In the genomic region with DNA sequence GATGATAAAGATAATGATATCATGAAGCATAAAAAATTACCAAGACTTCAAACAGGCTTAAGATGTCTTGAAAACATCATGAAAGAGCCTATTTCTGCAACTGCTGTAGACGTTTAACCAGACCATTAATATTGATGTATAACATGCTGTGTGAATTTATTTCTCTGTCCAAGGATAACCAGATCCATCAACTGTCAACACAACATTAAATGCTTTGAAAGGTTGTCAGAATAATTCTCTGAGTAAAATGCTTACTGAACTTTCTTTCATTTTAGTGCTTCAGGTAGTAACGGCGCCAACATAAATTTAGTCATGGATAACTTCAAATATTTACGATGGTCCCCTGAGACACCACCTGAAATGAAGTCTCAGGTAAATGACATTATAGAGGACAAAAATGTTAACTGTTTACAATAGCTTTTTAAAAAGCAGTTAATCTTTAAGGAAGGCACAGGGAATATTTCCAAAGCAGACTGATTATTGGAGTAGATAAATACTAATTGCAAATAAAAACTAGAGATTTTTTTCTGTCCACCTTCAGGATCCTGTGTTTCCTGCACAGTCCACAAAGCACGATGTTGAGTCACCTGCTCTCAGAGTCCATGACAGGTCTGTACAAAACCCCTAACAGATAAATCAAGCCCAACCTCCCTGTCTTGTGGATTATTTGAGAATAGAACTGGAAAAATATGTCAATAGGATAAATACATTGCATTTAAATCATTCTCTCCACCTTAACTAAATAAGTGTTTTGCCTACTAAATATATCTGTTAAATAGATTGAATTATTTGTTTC, we compare ENCODE assay signal across 16 cellular contexts.
A peak's percentile ranks its signal among the peaks of the same experiment; 100 is the strongest.
DNase-seq lines count a peak whose midpoint lies in the region; ATAC-seq and TF ChIP-seq lines count a peak whose summit lies in the region.
"Had no signal": no experiment of that assay in that cellular context is flagged by ENCODE, and none has a peak within 500 bp of the region (broad histone marks: within the 10 kb centered on the region; RNA-seq: fewer than 3 reads in every experiment).

No MANE protein-coding gene starts in this region.

- ATAC-seq in RWPE2 (ENCODE audit: low read depth), result peak; percentile 95
- ATAC-seq: A549, HepG2 had no signal

- H3K27ac ChIP-seq in RWPE2 (ENCODE audit: poor library complexity, severe bottlenecking) (no peak overlapping the region), epithelial cell of prostate (peak overlapping the region; percentile 8), neural cell (ENCODE audit: low read length) (no peak overlapping the region)
- H3K27ac ChIP-seq: A549, C4-2B had no signal

- TF ChIP-seq CTCF in RWPE2 (IDR thresholded peaks at IDR 0.05; ENCODE audit: poor library complexity, severe bottlenecking) (no peak), neural cell (IDR thresholded peaks at IDR 0.05; ENCODE audit: poor library complexity, severe bottlenecking) (no peak)

- H3F3A ChIP-seq in neural cell (ENCODE audit: insufficient read depth, low read length, poor library complexity, severe bottlenecking), result no peaks in the 10 kb centered on the region

- peak; percentile 16 for DNase-seq in HPDE6-E6E7 (ENCODE audit: extremely low spot score)
- no peak for DNase-seq in RWPE2 (ENCODE audit: low spot score)
- DNase-seq in epithelial cell of prostate (ENCODE audit: low read depth, low spot score), result peak; percentile 10
- no peak for DNase-seq in cerebellar nuclear complex (lab: John Stamatoyannopoulos, UW)
- DNase-seq in NCI-H226, result no peak
- DNase-seq: AML-193; Caco-2; CD4-positive, alpha-beta T cell; DMS79 treated with DMSO at 0.1 percent for 48 hours; GF-D8; GOT3; H9 had no signal

- peak; percentile 92 for TF ChIP-seq EP300 in neural cell (conservative IDR thresholded peaks at IDR 0.05; ENCODE audit: poor library complexity, severe bottlenecking)

- H3K79me2 ChIP-seq in neural cell (replicated peaks; ENCODE audit: insufficient read depth, low read length), result no peaks in the 10 kb centered on the region

- no peak overlapping the region for H3K4me3 ChIP-seq in RWPE2 (ENCODE audit: severe bottlenecking)
- H3K4me3 ChIP-seq in neural cell (ENCODE audit: low read length), result no peak overlapping the region
- H3K4me3 ChIP-seq: A549 had no signal

- no peak overlapping the region for H2AFZ ChIP-seq in neural cell (ENCODE audit: low read depth, low read length)

- H3K27me3 ChIP-seq in RWPE2 (ENCODE audit: insufficient read depth, poor library complexity, severe bottlenecking) (no peaks in the 10 kb centered on the region), neural cell (ENCODE audit: insufficient read depth, low read depth, low read length) (no peaks in the 10 kb centered on the region)

- no peak overlapping the region for H3K4me2 ChIP-seq in neural cell (ENCODE audit: low read length)
- H3K4me2 ChIP-seq: A549 had no signal

- no peaks in the 10 kb centered on the region for H3K9me3 ChIP-seq in RWPE2 (ENCODE audit: severe bottlenecking)
- no peaks in the 10 kb centered on the region for H3K9me3 ChIP-seq in neural cell (ENCODE audit: low read length)
- H3K9me3 ChIP-seq: Caco-2 had no signal

- no peaks in the 10 kb centered on the region for H3K36me3 ChIP-seq in RWPE2 (ENCODE audit: low read depth)
- no peaks in the 10 kb centered on the region for H3K36me3 ChIP-seq in neural cell (ENCODE audit: insufficient read depth, low read length)

- H3K4me1 ChIP-seq in RWPE2 (ENCODE audit: insufficient read depth, poor library complexity, severe bottlenecking), result peaks cover 14% of the 10 kb centered on the region
- H3K4me1 ChIP-seq: A549, Caco-2 had no signal

- no peak for TF ChIP-seq RAD21 in neural cell (conservative IDR thresholded peaks at IDR 0.05)

- no peaks in the 10 kb centered on the region for H4K20me1 ChIP-seq in neural cell (ENCODE audit: insufficient read depth)

- H3K9ac ChIP-seq in neural cell (ENCODE audit: low read length), result no peak overlapping the region

- H3K9me2 ChIP-seq in neural cell (ENCODE audit: insufficient read depth, low read length), result no peaks in the 10 kb centered on the region

TF ChIP-seq in neural cell, 6 proteins besides CTCF, POLR2A, EP300 and RAD21:
- TF ChIP-seq, protein P1, sequence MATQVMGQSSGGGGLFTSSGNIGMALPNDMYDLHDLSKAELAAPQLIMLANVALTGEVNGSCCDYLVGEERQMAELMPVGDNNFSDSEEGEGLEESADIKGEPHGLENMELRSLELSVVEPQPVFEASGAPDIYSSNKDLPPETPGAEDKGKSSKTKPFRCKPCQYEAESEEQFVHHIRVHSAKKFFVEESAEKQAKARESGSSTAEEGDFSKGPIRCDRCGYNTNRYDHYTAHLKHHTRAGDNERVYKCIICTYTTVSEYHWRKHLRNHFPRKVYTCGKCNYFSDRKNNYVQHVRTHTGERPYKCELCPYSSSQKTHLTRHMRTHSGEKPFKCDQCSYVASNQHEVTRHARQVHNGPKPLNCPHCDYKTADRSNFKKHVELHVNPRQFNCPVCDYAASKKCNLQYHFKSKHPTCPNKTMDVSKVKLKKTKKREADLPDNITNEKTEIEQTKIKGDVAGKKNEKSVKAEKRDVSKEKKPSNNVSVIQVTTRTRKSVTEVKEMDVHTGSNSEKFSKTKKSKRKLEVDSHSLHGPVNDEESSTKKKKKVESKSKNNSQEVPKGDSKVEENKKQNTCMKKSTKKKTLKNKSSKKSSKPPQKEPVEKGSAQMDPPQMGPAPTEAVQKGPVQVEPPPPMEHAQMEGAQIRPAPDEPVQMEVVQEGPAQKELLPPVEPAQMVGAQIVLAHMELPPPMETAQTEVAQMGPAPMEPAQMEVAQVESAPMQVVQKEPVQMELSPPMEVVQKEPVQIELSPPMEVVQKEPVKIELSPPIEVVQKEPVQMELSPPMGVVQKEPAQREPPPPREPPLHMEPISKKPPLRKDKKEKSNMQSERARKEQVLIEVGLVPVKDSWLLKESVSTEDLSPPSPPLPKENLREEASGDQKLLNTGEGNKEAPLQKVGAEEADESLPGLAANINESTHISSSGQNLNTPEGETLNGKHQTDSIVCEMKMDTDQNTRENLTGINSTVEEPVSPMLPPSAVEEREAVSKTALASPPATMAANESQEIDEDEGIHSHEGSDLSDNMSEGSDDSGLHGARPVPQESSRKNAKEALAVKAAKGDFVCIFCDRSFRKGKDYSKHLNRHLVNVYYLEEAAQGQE (IDR thresholded peaks at IDR 0.05; ENCODE audit: borderline replicate concordance), result no peak
- peak; percentile 73 for TF ChIP-seq POLR2AphosphoS5 (IDR thresholded peaks at IDR 0.05)

Comparison
In these comparisons a context has a peak if more than half of its experiments do, and no peak if none do; other contexts are left out.
1. DNase-seq: peak in HPDE6-E6E7 (single experiment) and epithelial cell of prostate (single experiment); none in RWPE2 (single experiment), cerebellar nuclear complex (0 of 2) and NCI-H226 (single experiment).